18 cellular contexts compared by ENCODE assay signal in the genomic region with DNA sequence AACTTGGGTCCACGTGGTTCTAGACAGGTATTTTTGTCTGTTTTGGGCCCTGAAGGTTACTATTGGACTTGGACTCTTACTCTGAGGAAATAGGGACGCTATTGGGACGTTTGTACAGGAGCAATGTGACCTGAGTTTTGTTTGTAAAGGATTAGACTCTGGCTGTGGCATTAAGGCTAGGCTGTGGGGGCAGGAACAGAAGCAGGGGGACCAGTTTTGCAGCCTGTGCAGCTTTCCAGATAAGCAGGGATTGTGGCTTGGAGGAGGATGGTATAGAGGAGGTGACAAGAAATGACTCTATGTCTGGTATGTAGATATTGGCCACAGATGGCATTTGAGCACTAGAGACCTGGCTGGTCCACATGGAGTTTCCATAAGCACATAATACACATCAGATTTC.
"Had no signal": no experiment of that assay in that cellular context is flagged by ENCODE, and none has a peak within 500 bp of the region (broad histone marks: within the 10 kb centered on the region; RNA-seq: fewer than 3 reads in every experiment).

No MANE protein-coding gene starts in this region.

- H3K27me3 Mint-ChIP-seq: activated naive CD8-positive, alpha-beta T cell; activated T-cell treated with anti-CD3 and anti-CD28 coated beads, Interleukin-2, amount 50 U/mL, for 24 hours; naive thymus-derived CD8-positive, alpha-beta T cell had no signal

- ATAC-seq: left ventricle myocardium superior; naive thymus-derived CD8-positive, alpha-beta T cell had no signal

- H3K27ac Mint-ChIP-seq: activated naive CD8-positive, alpha-beta T cell; activated T-cell treated with anti-CD3 and anti-CD28 coated beads, Interleukin-2, amount 50 U/mL, for 24 hours; brain; T-helper 2 cell treated with Interferon-gamma antibody and Interleukin-4, amounts not matched to agents 5 μg/mL and 100 μg/mL, for 36 hours had no signal

- H3K27ac ChIP-seq: esophagus muscularis mucosa, tibial artery, uterus had no signal

- H3K4me3 Mint-ChIP-seq: activated naive CD8-positive, alpha-beta T cell; activated T-cell treated with anti-CD3 and anti-CD28 coated beads, Interleukin-2, amount 50 U/mL, for 24 hours; brain; naive thymus-derived CD8-positive, alpha-beta T cell; T-helper 2 cell treated with Interferon-gamma antibody and Interleukin-4, amounts not matched to agents 5 μg/mL and 100 μg/mL, for 36 hours had no signal

- DNase-seq: activated CD4-positive, alpha-beta T cell treated with anti-CD3 and anti-CD28 coated beads, Interleukin-2, amount 50 U/mL, for 48 hours; activated CD4-positive, CD25-positive, alpha-beta regulatory T cell treated with anti-CD3 and anti-CD28 coated beads, Interleukin-2, amount 50 U/mL, for 72 hours; activated gamma-delta T cell; activated T-cell treated with anti-CD3 and anti-CD28 coated beads, Interleukin-2, amount 50 U/mL, for 24 hours; cortex of kidney; glutamatergic neuron; left ventricle myocardium superior; mesenchymal stem cell; naive thymus-derived CD8-positive, alpha-beta T cell; stimulated activated CD4-positive, alpha-beta T cell treated with anti-CD3 and anti-CD28 coated beads, Interleukin-12 subunit alpha, Interleukin-12 subunit beta, amount 100 ng/mL, for 4 hours; stimulated activated CD4-positive, alpha-beta T cell treated with anti-CD3 and anti-CD28 coated beads, Interleukin-2, amount 100 ng/mL, for 24 hours; SW 1271; tibial artery; uterus had no signal
